Comparison of ENCODE assay signal across 19 cellular contexts in the genomic region with DNA sequence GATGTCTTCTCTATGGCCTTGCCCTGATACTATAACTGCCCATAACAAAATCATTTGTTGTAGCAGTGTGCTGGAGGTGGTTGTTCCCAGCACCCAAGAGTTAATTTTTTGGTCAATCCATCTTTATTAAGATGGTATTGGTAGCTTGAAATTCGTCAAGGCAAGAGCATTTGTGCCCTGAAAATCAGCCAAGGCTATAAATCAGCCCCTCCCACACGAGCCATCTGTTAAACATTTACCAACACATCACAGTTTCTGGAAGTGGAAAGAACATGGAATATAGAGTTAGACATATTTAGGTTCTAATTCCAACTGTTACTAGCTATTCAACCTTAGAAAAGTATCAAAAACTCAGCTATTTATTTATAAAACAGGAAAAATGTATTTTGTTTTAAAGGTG.
A peak's percentile ranks its signal among the peaks of the same experiment; 100 is the strongest.
DNase-seq lines count a peak whose midpoint lies in the region; TF ChIP-seq lines count a peak whose summit lies in the region.
"Had no signal": no experiment of that assay in that cellular context is flagged by ENCODE, and none has a peak within 500 bp of the region (broad histone marks: within the 10 kb centered on the region; RNA-seq: fewer than 3 reads in every experiment).

No MANE protein-coding gene starts in this region.

- no peaks in the 10 kb centered on the region for H4K20me1 ChIP-seq in PC-9 (ENCODE audit: insufficient read depth)

- H3K79me1 ChIP-seq in mesendoderm (ENCODE audit: low read length) = no peaks in the 10 kb centered on the region

- H3K56ac ChIP-seq in mesendoderm (ENCODE audit: low read length) = no peak overlapping the region

- peak; percentile 80 for DNase-seq in DMS 273 (lab: John Stamatoyannopoulos, UW; ENCODE audit: unreplicated experiment)
- peak; percentile 24 for DNase-seq in NCI-H1694 (lab: John Stamatoyannopoulos, UW)
- DNase-seq in PC-9 = no peak
- peak; percentile 13 for DNase-seq in left kidney (ENCODE audit: low read depth, low spot score)
- DNase-seq in HPDE6-E6E7 (ENCODE audit: extremely low spot score) = no peak
- no peak for DNase-seq in adrenal gland
- no peak for DNase-seq in NCI-H226
- DNase-seq in mesendoderm = no peak
- DNase-seq: DND-41, GOT3, MM.1S, NCI-H1048, NCI-H1417 treated with DMSO at 0.1 percent for 48 hours, NCI-H2029, NCI-H526 treated with DMSO at 0.1 percent for 48 hours, Peyer's patch, SJCRH30, T-cell had no signal

- H3K36me3 ChIP-seq in PC-9 (ENCODE audit: low read depth) = no peaks in the 10 kb centered on the region
- no peaks in the 10 kb centered on the region for H3K36me3 ChIP-seq in adrenal gland (replicated peaks in 1 of 2)
- H3K36me3 ChIP-seq in mesendoderm (ENCODE audit: control insufficient read depth, insufficient read depth, low read length) = no peaks in the 10 kb centered on the region
- H3K36me3 ChIP-seq: Peyer's patch, SJCRH30 had no signal

- H2AK5ac ChIP-seq in mesendoderm (ENCODE audit: low read length) = no peak overlapping the region

- H3K4me1 ChIP-seq in PC-9 (replicated peaks; ENCODE audit: insufficient read depth) (no peaks in the 10 kb centered on the region), adrenal gland (replicated peaks in 1 of 2) (no peaks in the 10 kb centered on the region), mesendoderm (ENCODE audit: control insufficient read depth, low read depth, low read length) (no peaks in the 10 kb centered on the region)
- H3K4me1 ChIP-seq: Peyer's patch, SJCRH30 had no signal

- no peak overlapping the region for H3K4ac ChIP-seq in mesendoderm (ENCODE audit: low read depth, low read length)

- H3K23ac ChIP-seq in mesendoderm (ENCODE audit: low read length) = no peak overlapping the region

- no peak for TF ChIP-seq CTCF in PC-9 (conservative IDR thresholded peaks at IDR 0.05)
- TF ChIP-seq CTCF in adrenal gland (IDR thresholded peaks at IDR 0.05) = no peak

- H2AFZ ChIP-seq in PC-9 = peak overlapping the region; percentile 53; the same call in 1 of the 2 replicates

- no peak overlapping the region for H4K5ac ChIP-seq in mesendoderm (ENCODE audit: low read length)

- H3K4me3 ChIP-seq in PC-9 = no peak overlapping the region
- no peak overlapping the region for H3K4me3 ChIP-seq in adrenal gland
- H3K4me3 ChIP-seq in mesendoderm (ENCODE audit: low read length) = no peak overlapping the region
- H3K4me3 ChIP-seq: GM12878, Peyer's patch, SJCRH30 had no signal

- WGBS in adrenal gland, 4 donors = 14 to 24% (median 22%) methylated on average over 2 of the region's 2 CpGs
- WGBS in mesendoderm (ENCODE audit: extremely low coverage, insufficient coverage, low lambda C conversion rate) = no CpG with 5 or more reads among the region's 2 CpGs

- no peak overlapping the region for H3K18ac ChIP-seq in mesendoderm (ENCODE audit: low read length)

- CTCF ChIA-PET in PC-9 (lab: Charles Lee) = no interaction called here

- POLR2A ChIA-PET in PC-9 (lab: Charles Lee; ENCODE audit: unreplicated experiment) = no interaction called here

- H3K4me2 ChIP-seq in PC-9 (no peak overlapping the region), mesendoderm (ENCODE audit: low read length) (no peak overlapping the region)

- no peak overlapping the region for H3K9ac ChIP-seq in mesendoderm (ENCODE audit: low read length)

- no peaks in the 10 kb centered on the region for H3K79me2 ChIP-seq in PC-9 (ENCODE audit: low read depth)
- no peaks in the 10 kb centered on the region for H3K79me2 ChIP-seq in mesendoderm (ENCODE audit: control insufficient read depth, insufficient read depth, low read length)

- no peak for TF ChIP-seq POLR2A in adrenal gland (IDR thresholded peaks at IDR 0.05)

- H3K27me3 ChIP-seq in PC-9 (ENCODE audit: insufficient read depth, low read depth) = no peaks in the 10 kb centered on the region
- no peaks in the 10 kb centered on the region for H3K27me3 ChIP-seq in adrenal gland
- no peaks in the 10 kb centered on the region for H3K27me3 ChIP-seq in mesendoderm (ENCODE audit: insufficient read depth, low read length, poor library complexity)
- H3K27me3 ChIP-seq: Peyer's patch, SJCRH30 had no signal

- H3K9me3 ChIP-seq in PC-9 (ENCODE audit: insufficient read depth, low read depth) (no peaks in the 10 kb centered on the region), adrenal gland (replicated peaks in 1 of 3) (no peaks in the 10 kb centered on the region)
- H3K9me3 ChIP-seq: Peyer's patch, SJCRH30 had no signal

- no peak overlapping the region for H2BK120ac ChIP-seq in mesendoderm (ENCODE audit: low read depth, low read length)

- H3K27ac ChIP-seq in PC-9 (no peak overlapping the region), adrenal gland (no peak overlapping the region), mesendoderm (ENCODE audit: low read depth, low read length) (no peak overlapping the region)
- H3K27ac ChIP-seq: Peyer's patch, SJCRH30 had no signal

- no peaks in the 10 kb centered on the region for H3F3A ChIP-seq in PC-9 (ENCODE audit: insufficient read depth, low read depth)

- H3K9me2 ChIP-seq in PC-9 (ENCODE audit: insufficient read depth) = no peaks in the 10 kb centered on the region

- intact Hi-C loops in PC-9 (cut with micrococcal nuclease; ENCODE audit: unreplicated experiment) (no loop called here), adrenal gland (cut with DNase I) (no loop called here)

- no TSS peak for BruUV-seq in PC-9 (replicated peaks; lab: Mats Ljungman, UMichigan)

- H2BK5ac ChIP-seq in mesendoderm (ENCODE audit: low read length) = no peak overlapping the region

- no peak overlapping the region for H2BK15ac ChIP-seq in mesendoderm (replicated peaks; ENCODE audit: low read depth)

- H4K8ac ChIP-seq in mesendoderm (ENCODE audit: low read depth, low read length) = no peak overlapping the region

Comparison
In these comparisons a context has a peak if more than half of its experiments do, and no peak if none do; other contexts are left out.
1. DNase-seq: peak in DMS 273 (single experiment), NCI-H1694 (single experiment) and left kidney (single experiment); none in PC-9 (0 of 2), HPDE6-E6E7 (single experiment), adrenal gland (0 of 7), NCI-H226 (single experiment) and mesendoderm (single experiment).